1 cellular context compared by ENCODE assay signal in the genomic region with DNA sequence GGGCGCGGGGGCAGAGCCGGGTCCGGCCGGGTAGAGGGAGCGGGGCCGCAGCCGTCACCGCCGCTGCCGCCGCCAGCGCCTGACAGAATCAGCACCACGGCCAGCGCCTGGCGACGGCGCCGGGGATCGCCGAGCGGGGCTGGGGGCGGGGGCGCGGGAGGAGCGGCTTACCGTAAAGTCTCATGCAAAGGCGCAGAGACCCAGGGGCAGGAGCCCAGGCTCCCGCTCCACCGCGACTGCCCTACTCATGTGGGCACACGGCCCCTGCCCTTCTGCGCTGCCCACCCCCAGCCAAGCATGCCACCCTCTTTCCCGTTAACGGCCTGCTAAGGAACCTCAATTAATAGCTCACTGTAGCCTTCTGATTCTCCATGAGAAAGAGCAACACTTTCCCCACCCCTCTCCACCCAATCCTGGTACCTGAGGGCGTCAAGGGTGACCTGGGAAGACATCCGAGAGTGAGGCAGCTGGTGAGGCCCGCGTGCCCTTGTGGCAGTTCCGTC.
TF ChIP-seq lines count a peak whose summit lies in the region.

SEZ6 (minus strand) TSS at position 98 of the 503 bp plus-strand sequence. CDS start 164 bp downstream, outside the sequence.

TF ChIP-seq in A549, 52 proteins besides CTCF, POLR2A, EP300 and RAD21 (continued from another document):
- TF ChIP-seq ZFP36 (IDR thresholded peaks at IDR 0.05; ENCODE audit: borderline replicate concordance, partially characterized antibody) (no peak), NR3C1 (IDR thresholded peaks at IDR 0.05) (no peak), BHLHE40 (IDR thresholded peaks at IDR 0.05; ENCODE audit: low read depth, low read length) (no peak), CBX2 (IDR thresholded peaks at IDR 0.05; ENCODE audit: borderline replicate concordance, low read depth) (no peak), SREBF2 (IDR thresholded peaks at IDR 0.05) (no peak), FOSB (CRISPR knock-in tag; IDR thresholded peaks at IDR 0.05) (no peak)
